13 cellular contexts compared by ENCODE assay signal in the genomic region with DNA sequence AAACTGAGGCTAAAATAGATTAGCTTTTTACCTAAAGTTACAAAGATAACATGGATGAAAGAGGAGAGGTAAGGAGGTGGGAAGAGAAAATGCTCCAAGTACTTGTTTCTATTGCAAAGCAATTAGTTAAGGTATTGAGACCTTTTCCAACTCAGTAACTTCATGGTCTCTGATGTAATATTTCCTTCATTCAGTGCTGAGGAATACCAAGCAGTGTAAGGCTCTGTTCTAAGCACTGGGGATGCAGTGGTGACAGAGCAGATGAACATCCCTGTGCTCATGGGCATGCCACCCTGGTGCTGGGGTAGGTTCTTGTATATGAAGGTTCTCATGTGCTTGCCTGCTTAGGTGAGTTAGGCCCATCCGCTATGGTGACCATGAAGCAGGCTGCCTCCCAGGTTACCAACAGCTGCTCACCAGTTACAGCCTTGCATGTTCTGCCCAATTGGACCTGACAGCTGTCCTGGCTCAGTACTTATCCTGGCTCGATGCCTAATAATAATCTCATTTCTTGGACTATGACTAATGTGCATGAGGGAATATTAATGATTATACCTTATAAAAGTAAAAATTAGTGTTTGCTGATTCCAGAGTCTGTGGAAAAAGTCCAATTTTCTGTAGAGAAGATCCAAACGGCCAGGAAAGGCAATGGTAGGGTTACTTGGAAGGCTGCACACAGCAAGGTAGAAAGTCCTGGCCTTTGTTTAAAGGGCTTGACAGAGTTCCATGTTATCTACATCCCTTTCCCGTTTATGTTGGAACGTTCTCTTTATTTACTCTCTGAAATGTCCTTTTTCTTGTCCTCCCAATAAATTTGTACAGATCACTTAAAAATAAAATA. TPM values are rescaled to one million over a fixed set of nuclear protein-coding genes. Genes with fewer than 3 reads are reported as not detected.
DNase-seq lines count a peak whose midpoint lies in the region; ATAC-seq and TF ChIP-seq lines count a peak whose summit lies in the region.
"Had no signal": no experiment of that assay in that cellular context is flagged by ENCODE, and none has a peak within 500 bp of the region (broad histone marks: within the 10 kb centered on the region; RNA-seq: fewer than 3 reads in every experiment).

No MANE protein-coding gene starts in this region.

- no peak overlapping the region for H3K4me2 ChIP-seq in GM23338

- H3K4me1 Mint-ChIP-seq in activated T-helper 17 cell treated with anti-CD3 and anti-CD28 coated beads, Interleukin-2, amount 50 U/mL, for 72 hours, result peaks cover 35% of the 10 kb centered on the region
- H3K4me1 Mint-ChIP-seq in nephron, result peaks cover 76% of the 10 kb centered on the region
- H3K4me1 Mint-ChIP-seq in GM23338, result peaks cover 28% of the 10 kb centered on the region
- H3K4me1 Mint-ChIP-seq in Caco-2 (ENCODE audit: low read depth, unreplicated experiment), result peaks cover 43% of the 10 kb centered on the region

- H3K4me3 Mint-ChIP-seq in activated T-helper 17 cell treated with anti-CD3 and anti-CD28 coated beads, Interleukin-2, amount 50 U/mL, for 72 hours, result no peak overlapping the region
- no peak overlapping the region for H3K4me3 Mint-ChIP-seq in nephron
- no peak overlapping the region for H3K4me3 Mint-ChIP-seq in GM23338
- H3K4me3 Mint-ChIP-seq in Caco-2 (ENCODE audit: unreplicated experiment), result no peak overlapping the region

- H3K27me3 Mint-ChIP-seq in activated T-helper 17 cell treated with anti-CD3 and anti-CD28 coated beads, Interleukin-2, amount 50 U/mL, for 72 hours, result no peaks in the 10 kb centered on the region
- H3K27me3 Mint-ChIP-seq in nephron (ENCODE audit: low read depth) (no peaks in the 10 kb centered on the region), GM23338 (ENCODE audit: insufficient read depth, low read depth, poor library complexity) (peaks cover 6% of the 10 kb centered on the region), Caco-2 (ENCODE audit: insufficient read depth, unreplicated experiment) (no peaks in the 10 kb centered on the region)

- peak overlapping the region; percentile 79 for H3K27ac ChIP-seq in vagina
- no peak overlapping the region for H3K27ac ChIP-seq in GM23338 (ENCODE audit: low read depth)
- H3K27ac ChIP-seq: epithelial cell of prostate had no signal

- H3K9me3 ChIP-seq in vagina, result no peaks in the 10 kb centered on the region
- no peaks in the 10 kb centered on the region for H3K9me3 ChIP-seq in Caco-2
- H3K9me3 ChIP-seq: HAP-1 had no signal

- H3K36me3 ChIP-seq in vagina (no peaks in the 10 kb centered on the region), GM23338 (ENCODE audit: insufficient read depth) (0 out of 2 replicates have a peak, but pooled peaks cover 4% of the 10 kb centered on the region), Caco-2 (ENCODE audit: control insufficient read depth, insufficient read depth, low read length) (no peaks in the 10 kb centered on the region; the same call in none of the 2 replicates)
- H3K36me3 ChIP-seq: brain microvascular endothelial cell, HAP-1 had no signal

- H2AFZ ChIP-seq in GM23338, result no peak overlapping the region

- no peak for ATAC-seq in activated T-helper 17 cell treated with anti-CD3 and anti-CD28 coated beads, Interleukin-2, amount 50 U/mL, for 72 hours (replicated peaks)
- ATAC-seq in GM23338, result no peak
- ATAC-seq in stimulated activated naive CD8-positive, alpha-beta T cell treated with anti-CD3 and anti-CD28 coated beads, Interleukin-15, Interleukin-2, amounts not matched to agents 100 U/mL and 50 U/mL, for 24 hours, result no peak

- intact Hi-C loops in vagina (cut with DNase I) (loop anchor here (5.0 kb wide), 1 partner anchor 59 kb away; no protein-coding TSS in a partner anchor), Caco-2 (cut with micrococcal nuclease; ENCODE audit: unreplicated experiment) (loop anchor here (5.0 kb wide), 2 partner anchors 34 to 61 kb away; no protein-coding TSS in a partner anchor)

- no peaks in the 10 kb centered on the region for H3K36me3 Mint-ChIP-seq in activated T-helper 17 cell treated with anti-CD3 and anti-CD28 coated beads, Interleukin-2, amount 50 U/mL, for 72 hours (ENCODE audit: low read depth)
- H3K36me3 Mint-ChIP-seq in nephron (ENCODE audit: low read depth) (no peaks in the 10 kb centered on the region), GM23338 (ENCODE audit: low read depth) (peaks cover 2% of the 10 kb centered on the region; the same call in 1 of the 3 replicates), Caco-2 (ENCODE audit: insufficient read depth, unreplicated experiment) (peaks cover 91% of the 10 kb centered on the region)

- H3K27me3 ChIP-seq in vagina (no peaks in the 10 kb centered on the region), GM23338 (ENCODE audit: insufficient read depth) (no peaks in the 10 kb centered on the region), Caco-2 (replicated peaks; ENCODE audit: control insufficient read depth, insufficient read depth, low read length) (no peaks in the 10 kb centered on the region)
- H3K27me3 ChIP-seq: brain microvascular endothelial cell had no signal

- BruUV-seq in Caco-2 (replicated peaks; lab: Mats Ljungman, UMichigan), result no TSS peak

- H4K20me1 ChIP-seq in GM23338 (replicated peaks; ENCODE audit: insufficient read depth), result peaks cover 47% of the 10 kb centered on the region

- H3K4me3 ChIP-seq in vagina, result no peak overlapping the region
- H3K4me3 ChIP-seq in GM23338, result no peak overlapping the region
- no peak overlapping the region for H3K4me3 ChIP-seq in Caco-2 (ENCODE audit: low read depth, low read length)
- H3K4me3 ChIP-seq: HAP-1 had no signal

- H3K9me2 ChIP-seq in GM23338 (ENCODE audit: insufficient read depth), result no peaks in the 10 kb centered on the region

- peaks cover 100% of the 10 kb centered on the region for H3K79me2 ChIP-seq in GM23338 (replicated peaks; ENCODE audit: insufficient read depth)

- no peaks in the 10 kb centered on the region; the same call in 1 of the 2 replicates for H3F3A ChIP-seq in GM23338 (replicated peaks; ENCODE audit: low read depth)

- DNase-seq in glomerular visceral epithelial cell (ENCODE audit: extremely low spot score), result peak; percentile 58
- DNase-seq in vagina (ENCODE audit: extremely low spot score in 2 of 2), result no peak
- DNase-seq in GM23338 (ENCODE audit: low spot score), result no peak
- DNase-seq in Caco-2, result no peak
- no peak for DNase-seq in stimulated activated naive CD8-positive, alpha-beta T cell treated with anti-CD3 and anti-CD28 coated beads, Interleukin-15, Interleukin-2, amounts not matched to agents 100 U/mL and 50 U/mL, for 24 hours
- DNase-seq: activated T-cell treated with anti-CD3 and anti-CD28 coated beads, Interleukin-2, amount 50 U/mL, for 48 hours; brain microvascular endothelial cell; NCI-H1105; stimulated activated CD4-positive, alpha-beta T cell treated with anti-CD3 and anti-CD28 coated beads, Interleukin-4, amount 100 ng/mL, for 24 hours had no signal

- no peak for TF ChIP-seq CTCF in nephron (IDR thresholded peaks at IDR 0.05; ENCODE audit: unreplicated experiment in 3 of 3)
- no peak for TF ChIP-seq CTCF in vagina (IDR thresholded peaks at IDR 0.05)
- no peak for TF ChIP-seq CTCF in GM23338 (conservative IDR thresholded peaks at IDR 0.05; ENCODE audit: low read depth in 2 of 2)
- no peak for TF ChIP-seq CTCF in Caco-2 (IDR thresholded peaks at IDR 0.05; ENCODE audit: insufficient read depth in 1 of 2, low read depth in 1 of 2, low read length in 1 of 2, severe bottlenecking in 1 of 2, unreplicated experiment in 1 of 2)

- CTCF ChIA-PET in Caco-2 (lab: Charles Lee), result no interaction called here

- no peak for TF ChIP-seq POLR2A in vagina (IDR thresholded peaks at IDR 0.05)

- H3K4me1 ChIP-seq in vagina, result peaks cover 66% of the 10 kb centered on the region
- peaks cover 6% of the 10 kb centered on the region; the same call in 1 of the 2 replicates for H3K4me1 ChIP-seq in GM23338 (ENCODE audit: insufficient read depth)
- peaks cover 39% of the 10 kb centered on the region for H3K4me1 ChIP-seq in Caco-2
- H3K4me1 ChIP-seq: HAP-1 had no signal

- peak overlapping the region; percentile 19 for H3K27ac Mint-ChIP-seq in activated T-helper 17 cell treated with anti-CD3 and anti-CD28 coated beads, Interleukin-2, amount 50 U/mL, for 72 hours
- H3K27ac Mint-ChIP-seq in nephron (peak overlapping the region; percentile 88 to 95 (median 90)), GM23338 (no peak overlapping the region), Caco-2 (ENCODE audit: unreplicated experiment) (no peak overlapping the region)

- POLR2A ChIA-PET in Caco-2 (lab: Charles Lee), result no interaction called here

- peaks cover 12% of the 10 kb centered on the region for H3K9me3 Mint-ChIP-seq in activated T-helper 17 cell treated with anti-CD3 and anti-CD28 coated beads, Interleukin-2, amount 50 U/mL, for 72 hours
- no peaks in the 10 kb centered on the region for H3K9me3 Mint-ChIP-seq in nephron
- no peaks in the 10 kb centered on the region for H3K9me3 Mint-ChIP-seq in GM23338
- H3K9me3 Mint-ChIP-seq in Caco-2 (ENCODE audit: unreplicated experiment), result no peaks in the 10 kb centered on the region

TF ChIP-seq in GM23338, 12 proteins besides CTCF, POLR2A, EP300 and RAD21 (continues in another document):
- TF ChIP-seq ZNF331 (CRISPR knock-in tag; IDR thresholded peaks at IDR 0.05; ENCODE audit: low read depth) (no peak), CREB1 (CRISPR knock-in tag; IDR thresholded peaks at IDR 0.05; ENCODE audit: low read depth) (no peak)

RNA-seq across cellular contexts. Expression of gene LATS2, which starts 48.3 kb away (rescaled TPM):
- total RNA-seq in activated T-helper 17 cell treated with anti-CD3 and anti-CD28 coated beads, Interleukin-2, amount 50 U/mL, for 72 hours, result 1 to 10 TPM; 4.9 to 9.2 TPM
- total RNA-seq in vagina, result 25.8 TPM
- 21.4 and 25.4 TPM in 2 replicates for total RNA-seq in GM23338 (2014; rRNA removed; shearing (Covaris generic))
- 10.5 and 11.3 TPM in 2 replicates for polyA plus RNA-seq in GM23338 (2016; fragmentation: Nextera tagmentation; extraction: Ambion mirVana)
- 41.9 and 45.6 TPM in 2 replicates for total RNA-seq in Caco-2 (2022)

Comparison
In these comparisons a context has a peak if more than half of its experiments do, and no peak if none do; other contexts are left out.
1. H3K27ac Mint-ChIP-seq: peak in activated T-helper 17 cell treated with anti-CD3 and anti-CD28 coated beads, Interleukin-2, amount 50 U/mL, for 72 hours (single experiment) and nephron (3 of 3); none in GM23338 (single experiment) and Caco-2 (single experiment).